In genomic region chr5:112388010-112388553, GRCh38 we compare ENCODE assay signal across 18 cellular contexts. TPM values are rescaled to one million over a fixed set of nuclear protein-coding genes. Genes with fewer than 3 reads are reported as not detected.
"Had no signal": no experiment of that assay in that cellular context is flagged by ENCODE, and none has a peak within 500 bp of the region (broad histone marks: within the 10 kb centered on the region; RNA-seq: fewer than 3 reads in every experiment).

No MANE protein-coding gene starts in this region.

- H3K4me1 Mint-ChIP-seq: stimulated activated naive CD8-positive, alpha-beta T cell treated with anti-CD3 and anti-CD28 coated beads, Interleukin-15, amount 100 ng/mL, for 72 hours had no signal

- DNase-seq: activated B cell treated with CpG ODN at 0.5 μM for 24 hours; activated CD4-positive, alpha-beta memory T cell treated with anti-CD3 and anti-CD28 coated beads for 36 hours; activated CD4-positive, alpha-beta T cell treated with anti-CD3 and anti-CD28 coated beads for 4 hours; activated gamma-delta T cell treated with Interleukin-2 at 50 U/mL for 16 hours; activated T-cell treated with anti-CD3 and anti-CD28 coated beads for 4 hours; effector CD8-positive, alpha-beta T cell; hippocampal formation; left lung; mammary epithelial cell; psoas muscle; right cardiac atrium; small intestine; stimulated activated CD4-positive, alpha-beta T cell treated with anti-CD3 and anti-CD28 coated beads, Interleukin-15, amount 100 ng/mL, for 24 hours; stimulated activated CD4-positive, alpha-beta T cell treated with anti-CD3 and anti-CD28 coated beads, Interleukin-2, amount 100 ng/mL, for 48 hours; stimulated activated naive CD8-positive, alpha-beta T cell treated with anti-CD3 and anti-CD28 coated beads, Interleukin-15, amount 100 ng/mL, for 72 hours; upper lobe of left lung had no signal

- H3K27me3 ChIP-seq: left lung, upper lobe of left lung had no signal

- ATAC-seq: left lung; psoas muscle; stimulated activated naive CD8-positive, alpha-beta T cell treated with anti-CD3 and anti-CD28 coated beads, Interleukin-15, amount 100 ng/mL, for 72 hours had no signal

- H3K4me3 ChIP-seq: left lung, psoas muscle, upper lobe of left lung had no signal

- H3K27ac ChIP-seq: left lung, psoas muscle, upper lobe of left lung had no signal

- H3K4me1 ChIP-seq: left lung, psoas muscle, upper lobe of left lung had no signal

- H3K4me3 Mint-ChIP-seq: activated B cell treated with CpG ODN at 0.5 μM for 24 hours; activated CD4-positive, alpha-beta memory T cell treated with anti-CD3 and anti-CD28 coated beads for 36 hours; activated naive CD8-positive, alpha-beta T cell; activated T-helper 1 cell treated with anti-CD3 and anti-CD28 coated beads, Interleukin-12 subunit alpha, Interleukin-12 subunit beta, Interleukin-2, Interleukin-4 antibody, amounts not matched to agents 30 ng/mL and 10 ng/mL and 1 ng/mL, durations not matched to agents 14 hours and 24 hours and 36 hours; stimulated activated naive CD8-positive, alpha-beta T cell treated with anti-CD3 and anti-CD28 coated beads, Interleukin-15, amount 100 ng/mL, for 72 hours had no signal

- H3K9me3 ChIP-seq: left lung, psoas muscle, upper lobe of left lung had no signal

- H3K36me3 Mint-ChIP-seq: activated CD4-positive, alpha-beta memory T cell treated with anti-CD3 and anti-CD28 coated beads for 36 hours; activated naive CD8-positive, alpha-beta T cell had no signal

- H3K27ac Mint-ChIP-seq: activated B cell treated with CpG ODN at 0.5 μM for 24 hours; activated CD4-positive, alpha-beta memory T cell treated with anti-CD3 and anti-CD28 coated beads for 36 hours; activated naive CD8-positive, alpha-beta T cell; activated T-helper 1 cell treated with anti-CD3 and anti-CD28 coated beads, Interleukin-12 subunit alpha, Interleukin-12 subunit beta, Interleukin-2, Interleukin-4 antibody, amounts not matched to agents 30 ng/mL and 10 ng/mL and 1 ng/mL, durations not matched to agents 14 hours and 24 hours and 36 hours had no signal

- H3K36me3 ChIP-seq: left lung, upper lobe of left lung had no signal

- H3K9me3 Mint-ChIP-seq: activated B cell treated with CpG ODN at 0.5 μM for 24 hours; activated CD4-positive, alpha-beta memory T cell treated with anti-CD3 and anti-CD28 coated beads for 36 hours; activated T-helper 1 cell treated with anti-CD3 and anti-CD28 coated beads, Interleukin-12 subunit alpha, Interleukin-12 subunit beta, Interleukin-2, Interleukin-4 antibody, amounts not matched to agents 30 ng/mL and 10 ng/mL and 1 ng/mL, durations not matched to agents 14 hours and 24 hours and 36 hours; stimulated activated naive CD8-positive, alpha-beta T cell treated with anti-CD3 and anti-CD28 coated beads, Interleukin-15, amount 100 ng/mL, for 72 hours had no signal

RNA-seq across cellular contexts. Expression of gene EPB41L4A, which starts 31.0 kb away (rescaled TPM):
- total RNA-seq: activated T-helper 1 cell treated with anti-CD3 and anti-CD28 coated beads, Interleukin-12 subunit alpha, Interleukin-12 subunit beta, Interleukin-2, Interleukin-4 antibody, amounts not matched to agents 30 ng/mL and 10 ng/mL and 1 ng/mL, durations not matched to agents 14 hours and 24 hours and 36 hours had no signal
